In genomic region chr14:69803753-69804152, GRCh38 we compare ENCODE assay signal across 19 cellular contexts. TPM values are rescaled to one million over a fixed set of nuclear protein-coding genes. Genes with fewer than 3 reads are reported as not detected.
DNase-seq lines count a peak whose midpoint lies in the region; ATAC-seq and TF ChIP-seq lines count a peak whose summit lies in the region.
"Had no signal": no experiment of that assay in that cellular context is flagged by ENCODE, and none has a peak within 500 bp of the region (broad histone marks: within the 10 kb centered on the region; RNA-seq: fewer than 3 reads in every experiment).

No MANE protein-coding gene starts in this region.

- BruUV-seq in A673 (replicated peaks; lab: Mats Ljungman, UMichigan), result no TSS peak

- no peaks in the 10 kb centered on the region for H3K79me2 ChIP-seq in GM23248 (ENCODE audit: insufficient read depth)
- no peaks in the 10 kb centered on the region for H3K79me2 ChIP-seq in SK-N-SH (ENCODE audit: insufficient read depth)
- no peaks in the 10 kb centered on the region for H3K79me2 ChIP-seq in Karpas-422 (ENCODE audit: low read length)

- CTCF ChIA-PET in A673 (lab: Charles Lee) (no interaction called here), SK-N-SH (lab: Yijun Ruan, JAX) (interaction anchor here (0.5 to 3.1 kb wide), 7 partner anchors 11 to 601 kb away, joined by 3 to 16 read pairs (median 3); no protein-coding TSS in a partner anchor)

- TF ChIP-seq EP300 in SK-N-SH (IDR thresholded peaks at IDR 0.05; ENCODE audit: borderline replicate concordance in 1 of 2, low read depth in 1 of 2, low read length in 1 of 2), result no peak

- H3F3A ChIP-seq in GM23248 (ENCODE audit: insufficient read depth) (no peaks in the 10 kb centered on the region), SK-N-SH (replicated peaks; ENCODE audit: insufficient read depth) (no peaks in the 10 kb centered on the region)

- no peak overlapping the region for H3K27ac ChIP-seq in A673 (ENCODE audit: low read depth, low read length, poor library complexity, severe bottlenecking)
- H3K27ac ChIP-seq in GM23248, result no peak overlapping the region
- H3K27ac ChIP-seq in SK-N-SH (ENCODE audit: low read depth in 2 of 2, low read length in 1 of 2), result no peak overlapping the region
- H3K27ac ChIP-seq in Karpas-422 (ENCODE audit: low read length), result no peak overlapping the region

- TF ChIP-seq CTCF in A673 (conservative IDR thresholded peaks at IDR 0.05; ENCODE audit: low read depth, low read length), result peak; percentile 29; the same call in 1 of the 2 replicates
- peak; percentile 23; the same call in 1 of the 2 replicates for TF ChIP-seq CTCF in SK-N-SH (IDR thresholded peaks at IDR 0.05)
- peak; percentile 36 for TF ChIP-seq CTCF in fibroblast of the aortic adventitia (IDR thresholded peaks at IDR 0.05; ENCODE audit: insufficient read depth, low read length)

- no peak overlapping the region for H3K4me2 ChIP-seq in GM23248 (ENCODE audit: unreplicated experiment)
- no peak overlapping the region for H3K4me2 ChIP-seq in SK-N-SH
- H3K4me2 ChIP-seq in Karpas-422 (ENCODE audit: low read depth, low read length, poor library complexity, severe bottlenecking), result no peak overlapping the region

- no peak for TF ChIP-seq POLR2A in erythroblast (IDR thresholded peaks at IDR 0.05; ENCODE audit: low read length)

- no peak overlapping the region for H2AFZ ChIP-seq in GM23248
- H2AFZ ChIP-seq in SK-N-SH (ENCODE audit: low read depth), result no peak overlapping the region
- no peak overlapping the region for H2AFZ ChIP-seq in Karpas-422 (ENCODE audit: low read length)

- H3K4me3 ChIP-seq in A673 (ENCODE audit: low read depth, low read length, poor library complexity, severe bottlenecking) (no peak overlapping the region), GM23248 (no peak overlapping the region), SK-N-SH (ENCODE audit: low read depth in 2 of 2, low read length in 1 of 2) (no peak overlapping the region), fibroblast of the aortic adventitia (ENCODE audit: low read depth, low read length) (no peak overlapping the region), Karpas-422 (ENCODE audit: low read length) (no peak overlapping the region)

- intact Hi-C loops in A673 (cut with micrococcal nuclease; ENCODE audit: unreplicated experiment) (no loop called here), sciatic nerve (cut with DNase I) (no loop called here)

- no peaks in the 10 kb centered on the region for H3K4me1 ChIP-seq in A673 (ENCODE audit: insufficient read depth, low read length, poor library complexity, severe bottlenecking)
- no peaks in the 10 kb centered on the region for H3K4me1 ChIP-seq in GM23248 (ENCODE audit: insufficient read depth)
- H3K4me1 ChIP-seq in SK-N-SH (ENCODE audit: control insufficient read depth in 1 of 2, insufficient read depth in 2 of 2, low read depth in 1 of 2, low read length in 1 of 2), result no peaks in the 10 kb centered on the region
- H3K4me1 ChIP-seq in Karpas-422 (ENCODE audit: low read length), result no peaks in the 10 kb centered on the region

- H4K20me1 ChIP-seq in GM23248 (ENCODE audit: insufficient read depth) (no peaks in the 10 kb centered on the region), SK-N-SH (ENCODE audit: insufficient read depth) (no peaks in the 10 kb centered on the region), Karpas-422 (ENCODE audit: insufficient read depth, low read depth, low read length) (no peaks in the 10 kb centered on the region)

- H3K9ac ChIP-seq in GM23248 (no peak overlapping the region), SK-N-SH (no peak overlapping the region), Karpas-422 (ENCODE audit: low read length) (no peak overlapping the region)

- in situ Hi-C loops in GM23248 (cut with MboI), result loop anchor here (25.0 kb wide), 1 partner anchor 509 kb away; no protein-coding TSS in a partner anchor

- H3K36me3 ChIP-seq in A673 (ENCODE audit: insufficient read depth, low read length, poor library complexity, severe bottlenecking) (no peaks in the 10 kb centered on the region), GM23248 (ENCODE audit: low read depth) (no peaks in the 10 kb centered on the region), SK-N-SH (replicated peaks in 1 of 2; ENCODE audit: control insufficient read depth in 1 of 2, insufficient read depth in 2 of 2, low read length in 1 of 2) (no peaks in the 10 kb centered on the region), Karpas-422 (ENCODE audit: insufficient read depth, low read length) (no peaks in the 10 kb centered on the region)

- no peak for TF ChIP-seq RAD21 in SK-N-SH (IDR thresholded peaks at IDR 0.05; ENCODE audit: low read length)

- no peaks in the 10 kb centered on the region for H3K9me2 ChIP-seq in GM23248 (ENCODE audit: insufficient read depth)
- H3K9me2 ChIP-seq in SK-N-SH, result no peaks in the 10 kb centered on the region
- H3K9me2 ChIP-seq in Karpas-422 (replicated peaks; ENCODE audit: insufficient read depth, low read length), result no peaks in the 10 kb centered on the region

- no peak for ATAC-seq in sciatic nerve
- ATAC-seq: activated CD4-positive, CD25-positive, alpha-beta regulatory T cell treated with anti-CD3 and anti-CD28 coated beads, Interleukin-2, amount 50 U/mL, for 24 hours; T-helper 17 cell had no signal

- H3K27me3 ChIP-seq in A673 (replicated peaks; ENCODE audit: insufficient read depth, low read depth, low read length, poor library complexity) (peaks cover 4% of the 10 kb centered on the region), GM23248 (replicated peaks; ENCODE audit: insufficient read depth) (no peaks in the 10 kb centered on the region; the same call in 1 of the 2 replicates), SK-N-SH (ENCODE audit: insufficient read depth) (no peaks in the 10 kb centered on the region), Karpas-422 (ENCODE audit: low read length) (no peaks in the 10 kb centered on the region)

- H3K9me3 ChIP-seq in A673 (ENCODE audit: low read depth, low read length, poor library complexity, severe bottlenecking) (no peaks in the 10 kb centered on the region), GM23248 (ENCODE audit: low read depth) (no peaks in the 10 kb centered on the region), SK-N-SH (no peaks in the 10 kb centered on the region), Karpas-422 (ENCODE audit: low read length) (no peaks in the 10 kb centered on the region)

- DNase-seq in A673 (ENCODE audit: low spot score), result no peak
- DNase-seq in GM23248, result peak; percentile 6
- DNase-seq in SK-N-SH, result no peak
- DNase-seq in fibroblast of the aortic adventitia (ENCODE audit: low read depth), result no peak
- no peak for DNase-seq in sciatic nerve (ENCODE audit: low spot score)
- DNase-seq in NCI-H1930 (lab: John Stamatoyannopoulos, UW), result no peak
- DNase-seq in erythroblast (lab: John Stamatoyannopoulos, UW), result no peak
- DNase-seq in Karpas-422, result no peak
- DNase-seq: activated naive CD4-positive, alpha-beta T cell; dermis blood vessel endothelial cell; hippocampal formation; NCI-H1092; stimulated activated CD4-positive, alpha-beta T cell treated with anti-CD3 and anti-CD28 coated beads, Interleukin-2, amount 100 ng/mL, for 48 hours; T-helper 17 cell had no signal

- POLR2A ChIA-PET in A673 (lab: Charles Lee; ENCODE audit: low non-redundant PET) (no interaction called here), SK-N-SH (lab: Yijun Ruan, JAX) (no interaction called here)

TF ChIP-seq in SK-N-SH, 30 proteins besides CTCF, POLR2A, EP300 and RAD21 (continues in another document):
- TF ChIP-seq JUND (IDR thresholded peaks at IDR 0.05), result no peak
- TF ChIP-seq NFIC (IDR thresholded peaks at IDR 0.05; ENCODE audit: borderline replicate concordance), result no peak
- no peak for TF ChIP-seq SMC3 (IDR thresholded peaks at IDR 0.05; ENCODE audit: low read depth, low read length)
- no peak for TF ChIP-seq GABPA (IDR thresholded peaks at IDR 0.05; ENCODE audit: low read depth)
- no peak for TF ChIP-seq SIN3A (IDR thresholded peaks at IDR 0.05; ENCODE audit: borderline replicate concordance, low read depth, low read length)
- TF ChIP-seq MEF2A (IDR thresholded peaks at IDR 0.05; ENCODE audit: borderline replicate concordance, low read depth), result no peak
- TF ChIP-seq FOSL2 (IDR thresholded peaks at IDR 0.05; ENCODE audit: borderline replicate concordance, low read depth), result no peak
- no peak for TF ChIP-seq CHD2 (IDR thresholded peaks at IDR 0.05; ENCODE audit: low read length, partially characterized antibody)
- TF ChIP-seq GATA2 (CRISPR knock-in tag; IDR thresholded peaks at IDR 0.05), result no peak
- TF ChIP-seq RXRA (IDR thresholded peaks at IDR 0.05; ENCODE audit: borderline replicate concordance, low read depth), result no peak
- TF ChIP-seq TCF12 (IDR thresholded peaks at IDR 0.05), result no peak
- no peak for TF ChIP-seq FOXJ3 (CRISPR knock-in tag; IDR thresholded peaks at IDR 0.05)
- no peak for TF ChIP-seq TAF1 (IDR thresholded peaks at IDR 0.05; ENCODE audit: borderline replicate concordance, low read depth, low read length)
- TF ChIP-seq ELF1 (IDR thresholded peaks at IDR 0.05), result no peak
- TF ChIP-seq MAX (IDR thresholded peaks at IDR 0.05; ENCODE audit: low read depth), result no peak

RNA-seq across cellular contexts. Expression of gene SLC10A1, which starts 6.7 kb away (rescaled TPM):
- total RNA-seq in A673 (2021) (not detected in 2 replicates), fibroblast of the aortic adventitia (ENCODE audit: low replicate concordance) (not detected in 2 replicates), sciatic nerve (not detected)
- total RNA-seq in GM23248 (2014; rRNA removed; shearing (Covaris generic)), result not detected in 2 replicates
- polyA plus RNA-seq in GM23248 (2016; fragmentation: Nextera tagmentation; extraction: Ambion mirVana) (not detected in 2 replicates), SK-N-SH (2012; rRNA removed) (not detected in 2 replicates)
- polyA plus RNA-seq in SK-N-SH (2012; cell fraction: cytosol; rRNA removed), result not detected in 2 replicates
- not detected in 2 replicates for polyA plus RNA-seq in SK-N-SH (2012; cell fraction: nucleus; rRNA removed)
- total RNA-seq in Karpas-422 (2014; rRNA removed; shearing (Covaris generic); ENCODE audit: low replicate concordance), result not detected in 2 replicates
- total RNA-seq: astrocyte, dermis blood vessel endothelial cell, kidney epithelial cell, T-helper 17 cell, temporal lobe had no signal
- polyA plus RNA-seq: IgD-negative memory B cell had no signal

RNA-seq across cellular contexts. Expression of gene SRSF5, which starts 36.8 kb away (rescaled TPM):
- total RNA-seq in A673 (2021) (324 and 338 TPM in 2 replicates), fibroblast of the aortic adventitia (ENCODE audit: low replicate concordance) (101 and 618 TPM in 2 replicates), sciatic nerve (566 TPM)
- 112 and 125 TPM in 2 replicates for total RNA-seq in GM23248 (2014; rRNA removed; shearing (Covaris generic))
- polyA plus RNA-seq in GM23248 (2016; fragmentation: Nextera tagmentation; extraction: Ambion mirVana) (207 and 227 TPM in 2 replicates), SK-N-SH (2012; rRNA removed) (324 and 395 TPM in 2 replicates)
- 305 and 400 TPM in 2 replicates for polyA plus RNA-seq in SK-N-SH (2012; cell fraction: cytosol; rRNA removed)
- polyA plus RNA-seq in SK-N-SH (2012; cell fraction: nucleus; rRNA removed), result 682 and 1,159 TPM in 2 replicates
- 292 and 379 TPM in 2 replicates for total RNA-seq in Karpas-422 (2014; rRNA removed; shearing (Covaris generic); ENCODE audit: low replicate concordance)
